In the genomic region with DNA sequence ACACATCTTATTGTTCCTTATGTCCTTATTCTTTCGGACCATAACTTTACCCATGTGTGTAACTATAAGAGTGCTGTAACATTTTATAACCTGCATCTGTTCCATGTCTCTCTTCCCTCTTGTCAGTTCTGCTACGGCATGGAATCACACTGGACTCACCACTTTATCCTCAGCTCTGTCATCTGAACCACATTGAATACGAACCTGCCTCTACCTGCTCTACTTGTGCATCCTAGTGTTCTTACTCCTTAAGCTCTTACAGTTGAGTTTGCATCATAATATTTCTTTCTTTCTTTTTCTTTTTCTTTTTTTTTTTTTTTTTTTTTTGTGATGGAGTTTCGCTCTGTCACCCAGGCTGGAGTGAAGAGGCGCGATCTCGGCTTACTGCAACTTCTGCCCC, we compare ENCODE assay signal across 8 cellular contexts.
"Had no signal": no experiment of that assay in that cellular context is flagged by ENCODE, and none has a peak within 500 bp of the region (broad histone marks: within the 10 kb centered on the region; RNA-seq: fewer than 3 reads in every experiment).

No MANE protein-coding gene starts in this region.

- H3K9ac ChIP-seq: KMS-11 had no signal

- H3K27me3 Mint-ChIP-seq: IgD-negative memory B cell had no signal

- H3K36me3 Mint-ChIP-seq: IgD-negative memory B cell had no signal

- DNase-seq: IMR-90, KBM-7, KG1 had no signal

- ATAC-seq: HepG2 had no signal

- H3K4me2 ChIP-seq: KMS-11 had no signal

- H3K27ac Mint-ChIP-seq: IgD-negative memory B cell had no signal

- FAIRE-seq: HepG2, HTR-8/SVneo had no signal

- H3K4me1 Mint-ChIP-seq: IgD-negative memory B cell had no signal

- H3K27ac ChIP-seq: HL-60, KMS-11 had no signal
